Comparison of ENCODE assay signal across 26 cellular contexts in genomic region chr12:25587346-25587745, GRCh38. TPM values are rescaled to one million over a fixed set of nuclear protein-coding genes. Genes with fewer than 3 reads are reported as not detected.
DNase-seq lines count a peak whose midpoint lies in the region; ATAC-seq and TF ChIP-seq lines count a peak whose summit lies in the region.
"Had no signal": no experiment of that assay in that cellular context is flagged by ENCODE, and none has a peak within 500 bp of the region (broad histone marks: within the 10 kb centered on the region; RNA-seq: fewer than 3 reads in every experiment).

No MANE protein-coding gene starts in this region.

- TF ChIP-seq CTCF in HEK293 (tag by site-specific recombination; IDR thresholded peaks at IDR 0.05) (no peak), endodermal cell (conservative IDR thresholded peaks at IDR 0.05) (no peak), sigmoid colon (IDR thresholded peaks at IDR 0.05) (no peak)

- no peak for ATAC-seq in GM18511 (IDR thresholded peaks at IDR 0.05; ENCODE audit: unreplicated experiment)
- ATAC-seq: GM12878 had no signal

- H3K9me3 ChIP-seq in HEK293 (ENCODE audit: control insufficient read depth, insufficient read depth, low read depth, low read length) (no peaks in the 10 kb centered on the region; the same call in 1 of the 2 replicates), adipocyte (ENCODE audit: control insufficient read depth, low read length) (peaks cover 49% of the 10 kb centered on the region), endodermal cell (ENCODE audit: control insufficient read depth, low read length) (peaks cover 41% of the 10 kb centered on the region), sigmoid colon (no peaks in the 10 kb centered on the region)

- peaks cover 36% of the 10 kb centered on the region for H3K36me3 Mint-ChIP-seq in endodermal cell (ENCODE audit: low read depth)
- H3K36me3 Mint-ChIP-seq: CD14-positive monocyte; CD4-positive, alpha-beta memory T cell; CD4-positive, CD25-positive, alpha-beta regulatory T cell; CD8-positive, alpha-beta memory T cell had no signal

- H3K4me1 Mint-ChIP-seq in endodermal cell = peaks cover 32% of the 10 kb centered on the region
- H3K4me1 Mint-ChIP-seq: CD14-positive monocyte had no signal

- intact Hi-C loops in sigmoid colon (cut with DNase I) = loop anchor here (10.0 kb wide), 1 partner anchor 447 kb away; no protein-coding TSS in a partner anchor

- no peak for DNase-seq in adipocyte (ENCODE audit: low read depth)
- no peak for DNase-seq in endodermal cell
- DNase-seq in GM19240 (ENCODE audit: insufficient read length, low spot score) = no peak
- no peak for DNase-seq in sigmoid colon
- DNase-seq: 8988T; ACHN; BE2C; C1 segment of cervical spinal cord; CD4-positive, alpha-beta memory T cell; CD4-positive, CD25-positive, alpha-beta regulatory T cell; CD8-positive, alpha-beta memory T cell; COR-L47; DMS 273 treated with DMSO at 0.1 percent for 48 hours; DMS153; DMS53; DMS79; DND-41; EL; GDM1 had no signal

- H3K4me3 Mint-ChIP-seq in endodermal cell = no peak overlapping the region
- H3K4me3 Mint-ChIP-seq: CD14-positive monocyte; CD4-positive, alpha-beta memory T cell; CD4-positive, CD25-positive, alpha-beta regulatory T cell; CD8-positive, alpha-beta memory T cell had no signal

- TF ChIP-seq POLR2A in sigmoid colon (IDR thresholded peaks at IDR 0.05) = no peak

- H3K27me3 ChIP-seq in adipocyte (replicated peaks; ENCODE audit: control insufficient read depth, insufficient read depth, low read length) (no peaks in the 10 kb centered on the region), endodermal cell (ENCODE audit: control insufficient read depth, insufficient read depth, low read length, poor library complexity, severe bottlenecking) (no peaks in the 10 kb centered on the region), sigmoid colon (no peaks in the 10 kb centered on the region)
- H3K27me3 ChIP-seq: BE2C, BLaER1 had no signal

- H3K4me1 ChIP-seq in HEK293 (ENCODE audit: control insufficient read depth, insufficient read depth, low read length) = peaks cover 8% of the 10 kb centered on the region; the same call in 1 of the 2 replicates
- peaks cover 16% of the 10 kb centered on the region for H3K4me1 ChIP-seq in adipocyte (ENCODE audit: control insufficient read depth, insufficient read depth, low read length)
- peaks cover under 1% of the 10 kb centered on the region for H3K4me1 ChIP-seq in endodermal cell (ENCODE audit: control insufficient read depth, insufficient read depth, low read length)
- peaks cover 0 to 11% (median 3%) of the 10 kb centered on the region in 4 donors for H3K4me1 ChIP-seq in sigmoid colon
- H3K4me1 ChIP-seq: BLaER1 had no signal

- POLR2A ChIA-PET in HEK293 (lab: Yijun Ruan, JAX) = no interaction called here

- no peaks in the 10 kb centered on the region for H3K27me3 Mint-ChIP-seq in endodermal cell (ENCODE audit: insufficient read depth)

- WGBS in endodermal cell (ENCODE audit: insufficient coverage in 1 of 2, insufficient read length in 1 of 2), 2 experiments = 93 to 100% methylated on average over 3 to 4 of the region's 4 CpGs
- 92 to 93% methylated on average over 4 of the region's 4 CpGs for WGBS in sigmoid colon, 2 donors

- CTCF ChIA-PET in HEK293 (lab: Yijun Ruan, JAX) = no interaction called here

- H3K27ac Mint-ChIP-seq in endodermal cell = no peak overlapping the region
- H3K27ac Mint-ChIP-seq: CD14-positive monocyte; CD4-positive, alpha-beta memory T cell; CD4-positive, CD25-positive, alpha-beta regulatory T cell; CD8-positive, alpha-beta memory T cell had no signal

- no peak overlapping the region for H3K27ac ChIP-seq in HEK293 (ENCODE audit: extremely low read depth, low read depth, low read length)
- no peak overlapping the region for H3K27ac ChIP-seq in endodermal cell (ENCODE audit: low read depth, low read length)
- H3K27ac ChIP-seq in sigmoid colon = no peak overlapping the region
- H3K27ac ChIP-seq: BLaER1 had no signal

- no peak for TF ChIP-seq EP300 in sigmoid colon (IDR thresholded peaks at IDR 0.05)

- peaks cover 26% of the 10 kb centered on the region for H3K9me3 Mint-ChIP-seq in endodermal cell

- H3K9ac ChIP-seq in adipocyte (ENCODE audit: low read length) (no peak overlapping the region), endodermal cell (ENCODE audit: extremely low read depth, low read length, poor library complexity, severe bottlenecking) (no peak overlapping the region)
- H3K9ac ChIP-seq: BLaER1 had no signal

- H3K4me3 ChIP-seq in HEK293 (ENCODE audit: low read depth, low read length) (no peak overlapping the region), adipocyte (ENCODE audit: low read length) (peak overlapping the region; percentile 30), endodermal cell (ENCODE audit: low read length) (peak overlapping the region; percentile 37), sigmoid colon (no peak overlapping the region)
- H3K4me3 ChIP-seq: BLaER1, GM12878 had no signal

- H3K36me3 ChIP-seq in HEK293 (ENCODE audit: control insufficient read depth in 2 of 2, insufficient read depth in 1 of 2, low read length in 2 of 2) (no peaks in the 10 kb centered on the region), adipocyte (ENCODE audit: control insufficient read depth, insufficient read depth, low read length, severe bottlenecking) (no peaks in the 10 kb centered on the region), endodermal cell (ENCODE audit: control insufficient read depth, insufficient read depth, low read length) (peaks cover 54% of the 10 kb centered on the region), sigmoid colon (no peaks in the 10 kb centered on the region)
- H3K36me3 ChIP-seq: BE2C, BLaER1 had no signal

TF ChIP-seq in HEK293, 187 proteins besides CTCF, POLR2A, EP300 and RAD21:
- TF ChIP-seq ZNF362 (tag by site-specific recombination; IDR thresholded peaks at IDR 0.05) = no peak
- no peak for TF ChIP-seq ZNF416 (tag by site-specific recombination; IDR thresholded peaks at IDR 0.05)
- no peak for TF ChIP-seq ZNF777 (tag by site-specific recombination; IDR thresholded peaks at IDR 0.05; ENCODE audit: borderline replicate concordance)
- TF ChIP-seq SETDB1 (IDR thresholded peaks at IDR 0.05; ENCODE audit: insufficient read length, low read length) = peak; percentile 72
- no peak for TF ChIP-seq OVOL3 (tag by site-specific recombination; IDR thresholded peaks at IDR 0.05)
- TF ChIP-seq GLI2 (tag by site-specific recombination; IDR thresholded peaks at IDR 0.05; ENCODE audit: borderline replicate concordance, low read depth) = no peak
- TF ChIP-seq ZNF274 (IDR thresholded peaks at IDR 0.05; ENCODE audit: low read length) = 0 out of 2 replicates have a peak, but pooled peaks have one; percentile 54
- TF ChIP-seq ZNF274 (tag by site-specific recombination; IDR thresholded peaks at IDR 0.05; ENCODE audit: borderline replicate concordance) = peak; percentile 99
- TF ChIP-seq ZNF677 (tag by site-specific recombination; IDR thresholded peaks at IDR 0.05) = no peak
- TF ChIP-seq ZNF350 (tag by site-specific recombination; IDR thresholded peaks at IDR 0.05) = no peak
- no peak for TF ChIP-seq HOXA7 (CRISPR knock-in tag; IDR thresholded peaks at IDR 0.05; ENCODE audit: borderline replicate concordance)
- TF ChIP-seq ZNF626 (tag by site-specific recombination; IDR thresholded peaks at IDR 0.05) = no peak

RNA-seq across cellular contexts. Expression of gene LMNTD1, which starts 34.3 kb away (rescaled TPM):
- total RNA-seq in endodermal cell = 10 to 100 TPM; 36.9 to 54.7 TPM
- 6.9 TPM for polyA plus RNA-seq in endodermal cell (2013, experiment 1 of 2)
- polyA plus RNA-seq in endodermal cell (2013, experiment 2 of 2) = 9.1 TPM
- total RNA-seq in sigmoid colon = 1 to 10 TPM in 2 of 4 donors, not detected in 2; 1.5 to 1.9 TPM
- polyA plus RNA-seq in sigmoid colon = not detected
- total RNA-seq: A673; CD4-positive, alpha-beta memory T cell; CD4-positive, CD25-positive, alpha-beta regulatory T cell; CD8-positive, alpha-beta memory T cell; G401; GM12878 had no signal
- polyA plus RNA-seq: CD14-positive monocyte; CD4-positive, alpha-beta memory T cell; CD4-positive, CD25-positive, alpha-beta regulatory T cell; CD8-positive, alpha-beta memory T cell; GM12878 had no signal

Comparison
In these comparisons a context has a peak if more than half of its experiments do, and no peak if none do; other contexts are left out.
1. H3K4me3 ChIP-seq: peak in adipocyte (single experiment) and endodermal cell (single experiment); none in HEK293 (single experiment) and sigmoid colon (0 of 4).
2. RNA of gene LMNTD1, which starts 34.3 kb away (total RNA-seq): 36.9 to 54.7 TPM in endodermal cell; 1.5 to 1.9 TPM in sigmoid colon; every median in the first group is over 10 times any median in the second.